In genomic region chr17:50405353-50405752, GRCh38 we compare ENCODE assay signal across 1 cellular context. TPM values are rescaled to one million over a fixed set of nuclear protein-coding genes. Genes with fewer than 3 reads are reported as not detected.
"Had no signal": no experiment of that assay in that cellular context is flagged by ENCODE, and none has a peak within 500 bp of the region (broad histone marks: within the 10 kb centered on the region; RNA-seq: fewer than 3 reads in every experiment).

No MANE protein-coding gene starts in this region.

RNA-seq across cellular contexts. Expression of gene EME1, which starts 32.3 kb away (rescaled TPM):
- total RNA-seq: esophagus muscularis mucosa had no signal
